In the genomic region with DNA sequence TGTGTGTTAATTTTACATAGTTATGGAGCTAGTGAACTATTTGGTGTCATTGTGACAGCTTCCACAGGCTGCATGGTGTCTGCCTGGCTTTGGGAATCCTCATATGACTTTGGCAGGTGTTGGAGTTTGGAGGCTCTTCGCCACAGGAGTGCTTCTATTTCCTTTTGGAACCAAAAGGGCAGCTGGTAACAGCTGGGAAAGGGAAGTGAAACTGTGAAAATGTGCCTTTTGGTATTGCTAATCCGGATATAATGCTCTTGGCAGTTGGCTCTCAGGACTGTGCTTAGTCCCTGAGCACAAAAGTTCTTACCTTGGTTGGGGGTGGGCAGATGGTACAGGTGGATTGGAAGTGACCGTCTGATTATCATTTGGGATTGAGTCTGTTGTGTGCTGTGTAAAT, we compare ENCODE assay signal across 10 cellular contexts. TPM values are rescaled to one million over a fixed set of nuclear protein-coding genes. Genes with fewer than 3 reads are reported as not detected.
DNase-seq lines count a peak whose midpoint lies in the region; ATAC-seq and TF ChIP-seq lines count a peak whose summit lies in the region.
"Had no signal": no experiment of that assay in that cellular context is flagged by ENCODE, and none has a peak within 500 bp of the region (broad histone marks: within the 10 kb centered on the region; RNA-seq: fewer than 3 reads in every experiment).

No MANE protein-coding gene starts in this region.

- H3K27me3 ChIP-seq in MM.1S (replicated peaks; ENCODE audit: insufficient read depth, low read length) (no peaks in the 10 kb centered on the region), H9 (ENCODE audit: insufficient read depth, low read length) (no peaks in the 10 kb centered on the region; the same call in 1 of the 2 replicates), GM23338 (ENCODE audit: insufficient read depth) (no peaks in the 10 kb centered on the region)

- no peaks in the 10 kb centered on the region for H3K36me3 ChIP-seq in MM.1S (replicated peaks; ENCODE audit: insufficient read depth, low read length)
- 0 out of 2 replicates have a peak, but pooled peaks cover 7% of the 10 kb centered on the region for H3K36me3 ChIP-seq in GM23338 (ENCODE audit: insufficient read depth)

- H3K9me3 ChIP-seq in MM.1S (replicated peaks; ENCODE audit: insufficient read depth, low read length) = no peaks in the 10 kb centered on the region
- no peaks in the 10 kb centered on the region for H3K9me3 ChIP-seq in H9 (ENCODE audit: control insufficient read depth, low read depth, low read length)

- TF ChIP-seq CTCF in MM.1S (IDR thresholded peaks at IDR 0.05; ENCODE audit: low read length) (no peak), H9 (conservative IDR thresholded peaks at IDR 0.05) (no peak), GM23338 (conservative IDR thresholded peaks at IDR 0.05; ENCODE audit: low read depth in 2 of 2) (no peak)

- peak; percentile 15 for DNase-seq in MM.1S
- DNase-seq in immature natural killer cell = no peak
- DNase-seq in H9 = no peak
- DNase-seq in GM23338 (ENCODE audit: low spot score) = no peak
- no peak for DNase-seq in activated CD4-positive, alpha-beta T cell treated with anti-CD3 and anti-CD28 coated beads, Interleukin-2, amount 10 ng/mL, durations not matched to agents 24 days and 14 days
- DNase-seq in stimulated activated naive CD4-positive, alpha-beta T cell treated with Interleukin-2 at 50 U/mL for 16 hours (lab: John Stamatoyannopoulos, UW) = no peak
- DNase-seq: NCI-H2081 treated with DMSO at 0.1 percent for 48 hours had no signal

- no peak overlapping the region for H3K4ac ChIP-seq in H9 (ENCODE audit: low read depth, low read length)

- no CpG with 5 or more reads among the region's 3 CpGs for WGBS in H9 (ENCODE audit: extremely low coverage, insufficient read length, low lambda C conversion rate)

- H3K27me3 Mint-ChIP-seq in immature natural killer cell (ENCODE audit: low read depth in 3 of 3) (peaks cover 0 to 4% (median 2%) of the 10 kb centered on the region in 3 donors), H9 (ENCODE audit: low read depth) (no peaks in the 10 kb centered on the region), GM23338 (ENCODE audit: insufficient read depth, low read depth, poor library complexity) (no peaks in the 10 kb centered on the region)
- no peaks in the 10 kb centered on the region for H3K27me3 Mint-ChIP-seq in activated CD4-positive, alpha-beta T cell treated with anti-CD3 and anti-CD28 coated beads, Interleukin-2, amount 10 ng/mL, durations not matched to agents 24 days and 14 days

- H3K56ac ChIP-seq in H9 (ENCODE audit: insufficient read length, low read depth, low read length) = no peak overlapping the region

- no peak overlapping the region for H4K5ac ChIP-seq in H9 (ENCODE audit: insufficient read length, low read depth, low read length)

- H3K27ac Mint-ChIP-seq in immature natural killer cell = peak overlapping the region in 4 of 6 donors; percentile 3 to 85 (median 34)
- H3K27ac Mint-ChIP-seq in H9 = no peak overlapping the region
- H3K27ac Mint-ChIP-seq in GM23338 = no peak overlapping the region
- H3K27ac Mint-ChIP-seq in activated CD4-positive, alpha-beta T cell treated with anti-CD3 and anti-CD28 coated beads, Interleukin-2, amount 10 ng/mL, durations not matched to agents 24 days and 14 days = no peak overlapping the region

- no peak overlapping the region for H3T11ph ChIP-seq in H9 (ENCODE audit: low read length)

- H2BK5ac ChIP-seq in H9 (ENCODE audit: insufficient read length, low read length) = no peak overlapping the region

- H3K79me2 ChIP-seq in MM.1S (ENCODE audit: low read length) = no peaks in the 10 kb centered on the region
- H3K79me2 ChIP-seq in H9 (ENCODE audit: insufficient read depth, low read length) = 0 out of 2 replicates have a peak, but pooled peaks cover 2% of the 10 kb centered on the region
- no peaks in the 10 kb centered on the region for H3K79me2 ChIP-seq in GM23338 (replicated peaks; ENCODE audit: insufficient read depth)

- H3K18ac ChIP-seq in H9 (ENCODE audit: insufficient read length, low read depth, low read length) = no peak overlapping the region

- no peak overlapping the region for H4K8ac ChIP-seq in H9 (replicated peaks; ENCODE audit: insufficient read length, low read depth, low read length)

- H3K4me3 Mint-ChIP-seq in immature natural killer cell (peak overlapping the region in 1 of 5 donors; percentile 10), H9 (no peak overlapping the region), GM23338 (no peak overlapping the region)
- no peak overlapping the region for H3K4me3 Mint-ChIP-seq in activated CD4-positive, alpha-beta T cell treated with anti-CD3 and anti-CD28 coated beads, Interleukin-2, amount 10 ng/mL, durations not matched to agents 24 days and 14 days

- no peaks in the 10 kb centered on the region for H3K79me1 ChIP-seq in H9 (ENCODE audit: insufficient read depth, low read depth, low read length, poor library complexity, severe bottlenecking)

- H3K4me2 ChIP-seq in MM.1S (ENCODE audit: low read depth, low read length) = peak overlapping the region; percentile 27; the same call in 1 of the 2 replicates
- H3K4me2 ChIP-seq in H9 (ENCODE audit: insufficient read depth, insufficient read length, low read length) = no peak overlapping the region
- H3K4me2 ChIP-seq in GM23338 = no peak overlapping the region

- no peak overlapping the region for H2BK20ac ChIP-seq in H9 (ENCODE audit: low read depth, low read length, poor library complexity, severe bottlenecking)

- no peak overlapping the region for H3K14ac ChIP-seq in H9 (ENCODE audit: insufficient read depth, low read length)

- H3K4me1 ChIP-seq in MM.1S (ENCODE audit: low read length) (peaks cover 31% of the 10 kb centered on the region), H9 (ENCODE audit: insufficient read depth, low read length) (no peaks in the 10 kb centered on the region; the same call in 1 of the 2 replicates), GM23338 (ENCODE audit: insufficient read depth) (0 out of 2 replicates have a peak, but pooled peaks cover 5% of the 10 kb centered on the region)

- no peak overlapping the region for H3K4me3 ChIP-seq in MM.1S (ENCODE audit: low read length)
- no peak overlapping the region for H3K4me3 ChIP-seq in GM23338

- peaks cover 12% of the 10 kb centered on the region; the same call in 1 of the 2 replicates for H3F3A ChIP-seq in MM.1S (ENCODE audit: insufficient read depth, low read length)
- no peaks in the 10 kb centered on the region for H3F3A ChIP-seq in GM23338 (replicated peaks; ENCODE audit: low read depth)

- intact Hi-C loops in activated CD4-positive, alpha-beta T cell treated with anti-CD3 and anti-CD28 coated beads, Interleukin-2, amount 10 ng/mL, durations not matched to agents 24 days and 14 days (cut with micrococcal nuclease) = no loop called here

- no peak overlapping the region for H2BK120ac ChIP-seq in H9 (ENCODE audit: low read depth, low read length, poor library complexity, severe bottlenecking)

- no peak overlapping the region for H3K23ac ChIP-seq in H9 (ENCODE audit: insufficient read length, low read depth, low read length)

- H3K23me2 ChIP-seq in H9 (ENCODE audit: insufficient read length, low read depth, low read length, poor library complexity, severe bottlenecking) = no peaks in the 10 kb centered on the region

- H2BK15ac ChIP-seq in H9 (ENCODE audit: low read depth, low read length) = no peak overlapping the region

- peaks cover 25 to 42% of the 10 kb centered on the region in 2 donors for H3K4me1 Mint-ChIP-seq in immature natural killer cell
- peaks cover 10 to 12% of the 10 kb centered on the region in 2 experiments; a peak in 3 of 4 replicates for H3K4me1 Mint-ChIP-seq in H9
- H3K4me1 Mint-ChIP-seq in GM23338 = peaks cover 9% of the 10 kb centered on the region; the same call in 2 of the 3 replicates
- peaks cover 17% of the 10 kb centered on the region for H3K4me1 Mint-ChIP-seq in activated CD4-positive, alpha-beta T cell treated with anti-CD3 and anti-CD28 coated beads, Interleukin-2, amount 10 ng/mL, durations not matched to agents 24 days and 14 days

- no peak overlapping the region for H2AFZ ChIP-seq in MM.1S (ENCODE audit: low read length)
- H2AFZ ChIP-seq in H9 (ENCODE audit: low read length) = no peak overlapping the region
- H2AFZ ChIP-seq in GM23338 = no peak overlapping the region

- no peaks in the 10 kb centered on the region for H3K9me3 Mint-ChIP-seq in immature natural killer cell
- H3K9me3 Mint-ChIP-seq in H9 = peaks cover 13 to 26% of the 10 kb centered on the region in 2 experiments
- H3K9me3 Mint-ChIP-seq in GM23338 = no peaks in the 10 kb centered on the region
- H3K9me3 Mint-ChIP-seq in activated CD4-positive, alpha-beta T cell treated with anti-CD3 and anti-CD28 coated beads, Interleukin-2, amount 10 ng/mL, durations not matched to agents 24 days and 14 days = no peaks in the 10 kb centered on the region

- peak overlapping the region; percentile 33; the same call in 1 of the 2 replicates for H3K27ac ChIP-seq in MM.1S (ENCODE audit: low read length)
- H3K27ac ChIP-seq in H9 (ENCODE audit: insufficient read length, low read depth, low read length) = no peak overlapping the region
- no peak overlapping the region for H3K27ac ChIP-seq in GM23338 (ENCODE audit: low read depth)
- H3K27ac ChIP-seq: VCaP had no signal

- H3K9ac ChIP-seq in MM.1S (ENCODE audit: low read length) = no peak overlapping the region
- H3K9ac ChIP-seq in H9 (ENCODE audit: extremely low read depth, insufficient read length, low read length) = no peak overlapping the region

- H4K91ac ChIP-seq in H9 (ENCODE audit: insufficient read length, low read depth, low read length) = no peak overlapping the region

- peak; percentile 69 for ATAC-seq in GM18517 (IDR thresholded peaks at IDR 0.05; ENCODE audit: unreplicated experiment)
- ATAC-seq in GM21825 (IDR thresholded peaks at IDR 0.05; ENCODE audit: unreplicated experiment) = peak; percentile 73
- ATAC-seq in GM23338 = no peak

- H4K20me1 ChIP-seq in MM.1S (ENCODE audit: insufficient read depth, low read length) = no peaks in the 10 kb centered on the region
- H4K20me1 ChIP-seq in H9 (ENCODE audit: control insufficient read depth, insufficient read depth, insufficient read length) = no peaks in the 10 kb centered on the region
- H4K20me1 ChIP-seq in GM23338 (replicated peaks; ENCODE audit: insufficient read depth) = no peaks in the 10 kb centered on the region

- no peak overlapping the region for H2BK12ac ChIP-seq in H9 (ENCODE audit: insufficient read length, low read depth, low read length)

- H3K9me2 ChIP-seq in MM.1S (replicated peaks; ENCODE audit: insufficient read depth, low read length) = no peaks in the 10 kb centered on the region
- H3K9me2 ChIP-seq in GM23338 (ENCODE audit: insufficient read depth) = no peaks in the 10 kb centered on the region

- peaks cover 12 to 24% (median 17%) of the 10 kb centered on the region in 3 donors for H3K36me3 Mint-ChIP-seq in immature natural killer cell
- peaks cover 9 to 64% (median 34%) of the 10 kb centered on the region in 3 experiments; a peak in 6 of 7 replicates for H3K36me3 Mint-ChIP-seq in H9 (ENCODE audit: insufficient read depth in 1 of 3, low read depth in 3 of 3)
- peaks cover 50% of the 10 kb centered on the region for H3K36me3 Mint-ChIP-seq in GM23338 (ENCODE audit: low read depth)
- peaks cover 27% of the 10 kb centered on the region for H3K36me3 Mint-ChIP-seq in activated CD4-positive, alpha-beta T cell treated with anti-CD3 and anti-CD28 coated beads, Interleukin-2, amount 10 ng/mL, durations not matched to agents 24 days and 14 days (ENCODE audit: low read depth)

- H2AK5ac ChIP-seq in H9 (ENCODE audit: insufficient read length, low read length) = no peak overlapping the region

RNA-seq across cellular contexts. Expression of gene OFD1, which starts 18.1 kb away (rescaled TPM):
- 10 to 100 TPM in 2 of 3 donors, 1 to 10 TPM in 1; 7.5 to 42.1 (median 22.6) TPM for polyA plus RNA-seq in immature natural killer cell
- total RNA-seq in H9 (2021) = 36.0 and 36.6 TPM in 2 replicates
- total RNA-seq in GM23338 (2014; rRNA removed; shearing (Covaris generic)) = 21.2 and 25.4 TPM in 2 replicates
- polyA plus RNA-seq in GM23338 (2016; fragmentation: Nextera tagmentation; extraction: Ambion mirVana) = 34.1 and 55.0 TPM in 2 replicates
- 18.3 and 19.3 TPM in 2 replicates for total RNA-seq in activated CD4-positive, alpha-beta T cell treated with anti-CD3 and anti-CD28 coated beads, Interleukin-2, amount 10 ng/mL, durations not matched to agents 24 days and 14 days

RNA-seq across cellular contexts. Expression of gene TRAPPC2, which starts 18.2 kb away (rescaled TPM):
- polyA plus RNA-seq in immature natural killer cell = 10 to 100 TPM; 48.8 to 60.1 (median 55.4) TPM
- 13.3 and 14.6 TPM in 2 replicates for total RNA-seq in H9 (2021)
- total RNA-seq in GM23338 (2014; rRNA removed; shearing (Covaris generic)) = 12.9 and 14.6 TPM in 2 replicates
- polyA plus RNA-seq in GM23338 (2016; fragmentation: Nextera tagmentation; extraction: Ambion mirVana) = 11.7 and 12.2 TPM in 2 replicates
- 13.6 and 15.4 TPM in 2 replicates for total RNA-seq in activated CD4-positive, alpha-beta T cell treated with anti-CD3 and anti-CD28 coated beads, Interleukin-2, amount 10 ng/mL, durations not matched to agents 24 days and 14 days

Comparison
In these comparisons a context has a peak if more than half of its experiments do, and no peak if none do; other contexts are left out.
1. H3K27ac Mint-ChIP-seq: peak in immature natural killer cell (4 of 6); none in H9 (0 of 3), GM23338 (single experiment) and activated CD4-positive, alpha-beta T cell treated with anti-CD3 and anti-CD28 coated beads, Interleukin-2, amount 10 ng/mL, durations not matched to agents 24 days and 14 days (single experiment).